7 cellular contexts compared by ENCODE assay signal in genomic region chr4:98657531-98658286, GRCh38. TPM values are rescaled to one million over a fixed set of nuclear protein-coding genes. Genes with fewer than 3 reads are reported as not detected.
A peak's percentile ranks its signal among the peaks of the same experiment; 100 is the strongest.
DNase-seq lines count a peak whose midpoint lies in the region; ATAC-seq and TF ChIP-seq lines count a peak whose summit lies in the region.

No MANE protein-coding gene starts in this region.

- peak; percentile 76 to 77 for DNase-seq in NCI-H526 (lab: John Stamatoyannopoulos, UW)
- peak; percentile 65 to 67 for DNase-seq in activated T-cell treated with anti-CD3 and anti-CD28 coated beads, Interleukin-2, amount 50 U/mL, for 48 hours
- peak; percentile 75 to 76 for DNase-seq in fibroblast of lung (ENCODE audit: low read depth in 2 of 2)
- DNase-seq in natural killer cell: no peak

- peaks cover 50% of the 10 kb centered on the region for H3K79me2 ChIP-seq in fibroblast of lung (ENCODE audit: control insufficient read depth, insufficient read depth, low read length)

- H3K4me1 ChIP-seq in fibroblast of lung (ENCODE audit: control insufficient read depth, extremely low read depth, insufficient read depth, low read length) (peaks cover 19% of the 10 kb centered on the region), thymus (ENCODE audit: control insufficient read depth, insufficient read depth, low read length) (peaks cover 11% of the 10 kb centered on the region)

- intact Hi-C loops in natural killer cell (cut with micrococcal nuclease): loop anchor here (1.0 to 5.0 kb wide), 6 partner anchors 35 to 515 kb away; partner anchors contain the start of genes ADH5, METAP1 and STPG2

- H3K36me3 Mint-ChIP-seq in natural killer cell: no peaks in the 10 kb centered on the region

- H3K4me3 ChIP-seq in fibroblast of lung (replicated peaks in 1 of 4; ENCODE audit: control extremely low read depth in 1 of 4, insufficient read depth in 1 of 4, low read depth in 3 of 4, low read length in 4 of 4) (peak overlapping the region; percentile 61 to 86 (median 82)), thymus (ENCODE audit: low read length) (peak overlapping the region; percentile 79)

- ATAC-seq in GM18498 (IDR thresholded peaks at IDR 0.05; ENCODE audit: unreplicated experiment): peak; percentile 7
- ATAC-seq in HG02885 (IDR thresholded peaks at IDR 0.05; ENCODE audit: poor library complexity, unreplicated experiment): peak; percentile 24
- ATAC-seq in natural killer cell: peak; percentile 14 to 32 (median 19)

- WGBS in thymus: under 1% methylated on average over 46 of the region's 46 CpGs

- H3K9me3 Mint-ChIP-seq in natural killer cell: no peaks in the 10 kb centered on the region

- no peaks in the 10 kb centered on the region for H3K27me3 Mint-ChIP-seq in natural killer cell (ENCODE audit: low read depth in 2 of 2)

- peak overlapping the region; percentile 8 to 86 for H3K27ac Mint-ChIP-seq in natural killer cell

- H4K20me1 ChIP-seq in fibroblast of lung (ENCODE audit: control insufficient read depth, extremely low read depth, insufficient read depth, low read length): no peaks in the 10 kb centered on the region

- H3K27ac ChIP-seq in fibroblast of lung (ENCODE audit: insufficient read depth, low read length): peak overlapping the region; percentile 76
- H3K27ac ChIP-seq in thymus (ENCODE audit: low read depth): no peak overlapping the region

- H3K4me1 Mint-ChIP-seq in natural killer cell: peaks cover 58 to 75% of the 10 kb centered on the region in 2 donors

- peak overlapping the region; percentile 2 for H2AFZ ChIP-seq in fibroblast of lung (ENCODE audit: low read length)

- H3K27me3 ChIP-seq in fibroblast of lung (ENCODE audit: control insufficient read depth, insufficient read depth, low read length): no peaks in the 10 kb centered on the region
- no peaks in the 10 kb centered on the region for H3K27me3 ChIP-seq in thymus (ENCODE audit: control insufficient read depth, insufficient read depth)

- TF ChIP-seq CTCF in fibroblast of lung (conservative IDR thresholded peaks at IDR 0.05 in 1 of 2, IDR thresholded peaks at IDR 0.05 in 1 of 2; ENCODE audit: low read depth in 1 of 2, low read length in 2 of 2): no peak
- TF ChIP-seq CTCF in natural killer cell (IDR thresholded peaks at IDR 0.05): no peak

- H3K9me3 ChIP-seq in fibroblast of lung (ENCODE audit: control insufficient read depth, insufficient read depth, low read depth, low read length) (no peaks in the 10 kb centered on the region), thymus (ENCODE audit: control insufficient read depth) (no peaks in the 10 kb centered on the region)

- peak overlapping the region; percentile 73 for H3K4me2 ChIP-seq in fibroblast of lung (ENCODE audit: extremely low read depth, insufficient read depth, low read length)

- H3K4me3 Mint-ChIP-seq in natural killer cell: peak overlapping the region; percentile 90

- peak overlapping the region; percentile 75 for H3K9ac ChIP-seq in fibroblast of lung (ENCODE audit: insufficient read depth, low read length)

- no peaks in the 10 kb centered on the region for H3K36me3 ChIP-seq in fibroblast of lung (ENCODE audit: control insufficient read depth, insufficient read depth, low read length)
- no peaks in the 10 kb centered on the region for H3K36me3 ChIP-seq in thymus (ENCODE audit: control insufficient read depth, insufficient read depth)

RNA-seq across cellular contexts. Expression of gene TSPAN5, which starts 0.7 kb away (rescaled TPM):
- total RNA-seq in fibroblast of lung (75.5 and 109 TPM in 2 replicates), natural killer cell (10 to 100 TPM in 2 of 3 donors, 1 to 10 TPM in 1; 6.8 to 13.7 (median 11.4) TPM)
- polyA plus RNA-seq in fibroblast of lung (112 and 129 TPM in 2 replicates), thymus (4.7 TPM)
- 73.9 and 75.0 TPM in 2 replicates for polyA plus RNA-seq in fibroblast of lung (2012)
- polyA minus RNA-seq in fibroblast of lung (ENCODE audit: low replicate concordance): 64.1 and 77.0 TPM in 2 replicates
